22 cellular contexts compared by ENCODE assay signal in the genomic region with DNA sequence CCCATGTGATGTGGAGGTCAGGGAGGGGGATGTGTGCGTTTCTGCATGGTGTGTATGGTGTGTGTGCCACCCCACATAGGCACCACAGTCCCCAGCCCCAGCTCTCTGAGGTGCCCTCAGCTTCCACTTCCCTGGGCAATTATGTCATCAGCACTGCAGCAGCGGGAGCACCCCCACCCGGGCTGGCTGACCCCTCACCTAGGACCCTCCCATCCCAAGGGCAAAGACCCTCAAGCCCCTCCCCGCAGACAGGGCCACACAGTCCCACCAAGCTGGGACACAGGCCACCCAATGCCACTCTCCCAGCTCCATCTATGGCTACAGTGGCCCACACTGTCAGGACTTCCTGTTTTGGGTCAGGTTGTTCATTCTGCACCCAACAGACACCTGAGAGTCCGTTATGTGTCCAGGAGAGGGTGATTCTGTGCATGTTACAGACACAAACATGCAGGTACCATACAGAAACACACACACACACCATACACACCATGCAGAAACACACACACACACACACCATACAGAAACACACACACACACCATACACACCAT.
DNase-seq lines count a peak whose midpoint lies in the region; ATAC-seq, FAIRE-seq and TF ChIP-seq lines count a peak whose summit lies in the region.
"Had no signal": no experiment of that assay in that cellular context is flagged by ENCODE, and none has a peak within 500 bp of the region (broad histone marks: within the 10 kb centered on the region; RNA-seq: fewer than 3 reads in every experiment).

No MANE protein-coding gene starts in this region.

- H4K20me1 ChIP-seq in GM12878 (ENCODE audit: control insufficient read depth, insufficient read depth) = no peaks in the 10 kb centered on the region
- peaks cover 3% of the 10 kb centered on the region; the same call in 1 of the 2 replicates for H4K20me1 ChIP-seq in MM.1S (ENCODE audit: insufficient read depth, low read length)

- no peak overlapping the region for H3K4me3 ChIP-seq in GM12865 (ENCODE audit: low read depth, low read length)
- H3K4me3 ChIP-seq in GM12878 = no peak overlapping the region
- H3K4me3 ChIP-seq in MM.1S (ENCODE audit: low read length) = no peak overlapping the region
- H3K4me3 ChIP-seq: BLaER1 treated with 17β-estradiol and CSF1 and Interleukin-3, amounts not matched to agents 10 nM and 100 nM; PC-9 had no signal

- H3K9me3 Mint-ChIP-seq in activated CD8-positive, alpha-beta T cell treated with anti-CD3 and anti-CD28 coated beads, Interleukin-2, amount 10 ng/mL, durations not matched to agents 7 days and 5 days (ENCODE audit: insufficient read depth) = no peaks in the 10 kb centered on the region
- no peaks in the 10 kb centered on the region for H3K9me3 Mint-ChIP-seq in activated CD8-positive, alpha-beta T cell treated with anti-CD3 and anti-CD28 coated beads for 36 hours

- in situ Hi-C loops in GM12878 (cut with MboI) = no loop called here

- no peak for TF ChIP-seq CTCF in activated CD8-positive, alpha-beta T cell treated with anti-CD3 and anti-CD28 coated beads for 36 hours (IDR thresholded peaks at IDR 0.05)
- TF ChIP-seq CTCF in GM12865 (IDR thresholded peaks at IDR 0.05; ENCODE audit: insufficient read depth, low read depth, low read length, missing control alignments) = no peak
- no peak for TF ChIP-seq CTCF in GM12878 (IDR thresholded peaks at IDR 0.05 in 2 of 3, conservative IDR thresholded peaks at IDR 0.05 in 1 of 3; ENCODE audit: control insufficient read depth in 2 of 3, extremely low read depth in 1 of 3, insufficient read depth in 1 of 3, low read depth in 3 of 3, low read length in 3 of 3)
- TF ChIP-seq CTCF in MM.1S (IDR thresholded peaks at IDR 0.05; ENCODE audit: low read length) = no peak

- RAD21 ChIA-PET in GM12878 (lab: Charles Lee; ENCODE audit: unreplicated experiment) = no interaction called here

- peak; percentile 33 for ATAC-seq in activated CD8-positive, alpha-beta T cell treated with anti-CD3 and anti-CD28 coated beads, Interleukin-2, amount 10 ng/mL, durations not matched to agents 7 days and 5 days
- ATAC-seq in activated CD8-positive, alpha-beta T cell treated with anti-CD3 and anti-CD28 coated beads for 36 hours = no peak
- peak; percentile 48 for ATAC-seq in GM12878
- ATAC-seq: Right ventricle myocardium inferior had no signal

- no peak for FAIRE-seq in GM12878 (lab: Jason Lieb, UNC)
- no peak for FAIRE-seq in RCC 7860 (lab: Jason Lieb, UNC)
- FAIRE-seq: A204.1, D721Med, GM19239 had no signal

- intact Hi-C loops in activated CD8-positive, alpha-beta T cell treated with anti-CD3 and anti-CD28 coated beads for 36 hours (cut with micrococcal nuclease) = no loop called here
- intact Hi-C loops in GM12878 (cut with micrococcal nuclease; ENCODE audit: unreplicated experiment) (no loop called here), posterior vena cava (cut with DNase I) (no loop called here)

- POLR2A ChIA-PET in activated CD8-positive, alpha-beta T cell treated with anti-CD3 and anti-CD28 coated beads, Interleukin-2, amount 10 ng/mL, durations not matched to agents 7 days and 5 days (lab: Charles Lee) = no interaction called here
- POLR2A ChIA-PET in activated CD8-positive, alpha-beta T cell treated with anti-CD3 and anti-CD28 coated beads for 36 hours (lab: Charles Lee) = interaction anchor here (0.7 kb wide), 1 partner anchor 1101 kb away, joined by 3 read pairs; no protein-coding TSS in a partner anchor
- POLR2A ChIA-PET in GM12878 (lab: Charles Lee) = no interaction called here

- H3K27ac ChIP-seq in GM12878 (ENCODE audit: control insufficient read depth, insufficient read depth) = no peak overlapping the region
- no peak overlapping the region for H3K27ac ChIP-seq in MM.1S (ENCODE audit: low read length)
- H3K27ac ChIP-seq: BLaER1 treated with 17β-estradiol and CSF1 and Interleukin-3, amounts not matched to agents 10 nM and 100 nM; HL-60; PC-9 had no signal

- H3F3A ChIP-seq in MM.1S (ENCODE audit: insufficient read depth, low read length) = no peaks in the 10 kb centered on the region

- TF ChIP-seq EP300 in GM12878 (IDR thresholded peaks at IDR 0.05; ENCODE audit: borderline replicate concordance in 1 of 2, control insufficient read depth in 1 of 2, low read depth in 2 of 2, low read length in 2 of 2) = no peak

- H3K27me3 ChIP-seq in GM12878 (replicated peaks in 1 of 2; ENCODE audit: control insufficient read depth in 2 of 2, insufficient read depth in 2 of 2, low read length in 1 of 2) = no peaks in the 10 kb centered on the region
- H3K27me3 ChIP-seq in MM.1S (replicated peaks; ENCODE audit: insufficient read depth, low read length) = no peaks in the 10 kb centered on the region
- H3K27me3 ChIP-seq: BLaER1 treated with 17β-estradiol and CSF1 and Interleukin-3, amounts not matched to agents 10 nM and 100 nM had no signal

- no peaks in the 10 kb centered on the region for H3K36me3 ChIP-seq in GM12878 (ENCODE audit: control insufficient read depth in 2 of 2, insufficient read depth in 2 of 2, low read length in 1 of 2)
- H3K36me3 ChIP-seq in MM.1S (replicated peaks; ENCODE audit: insufficient read depth, low read length) = no peaks in the 10 kb centered on the region
- H3K36me3 ChIP-seq: BLaER1 treated with 17β-estradiol and CSF1 and Interleukin-3, amounts not matched to agents 10 nM and 100 nM had no signal

- no peaks in the 10 kb centered on the region for H3K36me3 Mint-ChIP-seq in activated CD8-positive, alpha-beta T cell treated with anti-CD3 and anti-CD28 coated beads, Interleukin-2, amount 10 ng/mL, durations not matched to agents 7 days and 5 days (ENCODE audit: low read depth)
- H3K36me3 Mint-ChIP-seq in activated CD8-positive, alpha-beta T cell treated with anti-CD3 and anti-CD28 coated beads for 36 hours (ENCODE audit: low read depth) = no peaks in the 10 kb centered on the region

- BruUV-seq in GM12878 (replicated peaks; lab: Mats Ljungman, UMichigan) = no TSS peak

- no peak for TF ChIP-seq RAD21 in GM12878 (IDR thresholded peaks at IDR 0.05; ENCODE audit: insufficient read depth, low read depth, low read length)

- H3K4me2 ChIP-seq in GM12878 (ENCODE audit: control insufficient read depth, insufficient read depth) = no peak overlapping the region
- no peak overlapping the region for H3K4me2 ChIP-seq in MM.1S (ENCODE audit: low read depth, low read length)
- H3K4me2 ChIP-seq: BLaER1 treated with 17β-estradiol and CSF1 and Interleukin-3, amounts not matched to agents 10 nM and 100 nM; PC-9 had no signal

- no peak for TF ChIP-seq POLR2A in GM12878 (IDR thresholded peaks at IDR 0.05; ENCODE audit: low read depth, low read length)

- H3K27ac Mint-ChIP-seq in activated CD8-positive, alpha-beta T cell treated with anti-CD3 and anti-CD28 coated beads, Interleukin-2, amount 10 ng/mL, durations not matched to agents 7 days and 5 days = no peak overlapping the region
- no peak overlapping the region for H3K27ac Mint-ChIP-seq in activated CD8-positive, alpha-beta T cell treated with anti-CD3 and anti-CD28 coated beads for 36 hours

- H3K9me2 ChIP-seq in MM.1S (replicated peaks; ENCODE audit: insufficient read depth, low read length) = no peaks in the 10 kb centered on the region

- H3K4me1 ChIP-seq in GM12878 (ENCODE audit: control insufficient read depth, insufficient read depth, low read length) = no peaks in the 10 kb centered on the region
- H3K4me1 ChIP-seq in MM.1S (ENCODE audit: low read length) = no peaks in the 10 kb centered on the region

- H3K4me3 Mint-ChIP-seq in activated CD8-positive, alpha-beta T cell treated with anti-CD3 and anti-CD28 coated beads, Interleukin-2, amount 10 ng/mL, durations not matched to agents 7 days and 5 days = no peak overlapping the region
- no peak overlapping the region for H3K4me3 Mint-ChIP-seq in activated CD8-positive, alpha-beta T cell treated with anti-CD3 and anti-CD28 coated beads for 36 hours
- H3K4me3 Mint-ChIP-seq: CD8-positive, alpha-beta memory T cell had no signal

- H3K9me3 ChIP-seq in GM12878 (replicated peaks; ENCODE audit: control insufficient read depth, insufficient read depth, low read length) = no peaks in the 10 kb centered on the region
- no peaks in the 10 kb centered on the region for H3K9me3 ChIP-seq in MM.1S (replicated peaks; ENCODE audit: insufficient read depth, low read length)
- H3K9me3 ChIP-seq: BLaER1 treated with 17β-estradiol and CSF1 and Interleukin-3, amounts not matched to agents 10 nM and 100 nM had no signal

- H3K27me3 Mint-ChIP-seq in activated CD8-positive, alpha-beta T cell treated with anti-CD3 and anti-CD28 coated beads, Interleukin-2, amount 10 ng/mL, durations not matched to agents 7 days and 5 days (ENCODE audit: low read depth) = no peaks in the 10 kb centered on the region
- H3K27me3 Mint-ChIP-seq in activated CD8-positive, alpha-beta T cell treated with anti-CD3 and anti-CD28 coated beads for 36 hours = no peaks in the 10 kb centered on the region
- H3K27me3 Mint-ChIP-seq: CD8-positive, alpha-beta memory T cell had no signal

- peaks cover 3% of the 10 kb centered on the region for H3K4me1 Mint-ChIP-seq in activated CD8-positive, alpha-beta T cell treated with anti-CD3 and anti-CD28 coated beads, Interleukin-2, amount 10 ng/mL, durations not matched to agents 7 days and 5 days (ENCODE audit: low read depth)
- no peaks in the 10 kb centered on the region for H3K4me1 Mint-ChIP-seq in activated CD8-positive, alpha-beta T cell treated with anti-CD3 and anti-CD28 coated beads for 36 hours (ENCODE audit: low read depth)

- SMC1A ChIA-PET in GM12878 (lab: Charles Lee; ENCODE audit: uncharacterized antibody, unreplicated experiment) = no interaction called here

- DNase-seq in activated CD8-positive, alpha-beta T cell treated with anti-CD3 and anti-CD28 coated beads, Interleukin-2, amount 10 ng/mL, durations not matched to agents 7 days and 5 days = no peak
- no peak for DNase-seq in activated CD8-positive, alpha-beta T cell treated with anti-CD3 and anti-CD28 coated beads for 36 hours
- DNase-seq in GM12865 (ENCODE audit: low read depth) (peak; percentile 25), GM12878 (ENCODE audit: low read depth, low spot score) (no peak), posterior vena cava (ENCODE audit: low spot score) (peak; percentile 36), NCI-H1436 treated with DMSO at 0.1 percent for 48 hours (lab: John Stamatoyannopoulos, UW) (no peak), RCC 7860 (ENCODE audit: low spot score) (no peak), MM.1S (no peak)
- DNase-seq: CD8-positive, alpha-beta memory T cell; GF-D8; H7; NCI-H1436; NCI-H2081; NCI-H510A; NCI-H774; PC-9 had no signal

- WGBS in GM12878 (ENCODE audit: insufficient coverage, insufficient replicate concordance, low lambda C conversion rate, missing lambda C conversion rate) = 32% methylated on average over 5 of the region's 5 CpGs

- no peak overlapping the region for H2AFZ ChIP-seq in GM12878 (ENCODE audit: control insufficient read depth, low read depth, low read length)
- no peak overlapping the region for H2AFZ ChIP-seq in MM.1S (ENCODE audit: low read length)
- H2AFZ ChIP-seq: PC-9 had no signal

- H3K9ac ChIP-seq in GM12878 (ENCODE audit: control insufficient read depth, insufficient read depth, low read length) = no peak overlapping the region
- no peak overlapping the region for H3K9ac ChIP-seq in MM.1S (ENCODE audit: low read length)
- H3K9ac ChIP-seq: BLaER1 treated with 17β-estradiol and CSF1 and Interleukin-3, amounts not matched to agents 10 nM and 100 nM had no signal

- H3K79me2 ChIP-seq in GM12878 (ENCODE audit: control insufficient read depth, insufficient read depth, low read length) = no peaks in the 10 kb centered on the region
- H3K79me2 ChIP-seq in MM.1S (ENCODE audit: low read length) = peaks cover 80% of the 10 kb centered on the region

- CTCF ChIA-PET in activated CD8-positive, alpha-beta T cell treated with anti-CD3 and anti-CD28 coated beads, Interleukin-2, amount 10 ng/mL, durations not matched to agents 7 days and 5 days (lab: Charles Lee) = no interaction called here
- CTCF ChIA-PET in activated CD8-positive, alpha-beta T cell treated with anti-CD3 and anti-CD28 coated beads for 36 hours (lab: Charles Lee) = no interaction called here
- CTCF ChIA-PET in GM12878 (lab: Yijun Ruan, JAX) = no interaction called here

Comparison
In these comparisons a context has a peak if more than half of its experiments do, and no peak if none do; other contexts are left out.
1. DNase-seq: peak in GM12865 (single experiment) and posterior vena cava (single experiment); none in activated CD8-positive, alpha-beta T cell treated with anti-CD3 and anti-CD28 coated beads, Interleukin-2, amount 10 ng/mL, durations not matched to agents 7 days and 5 days (single experiment), activated CD8-positive, alpha-beta T cell treated with anti-CD3 and anti-CD28 coated beads for 36 hours (single experiment), GM12878 (single experiment), NCI-H1436 treated with DMSO at 0.1 percent for 48 hours (single experiment), RCC 7860 (single experiment) and MM.1S (single experiment).